8 cellular contexts compared by ENCODE assay signal in genomic region chr13:19862511-19863313, GRCh38. TPM values are rescaled to one million over a fixed set of nuclear protein-coding genes. Genes with fewer than 3 reads are reported as not detected.
DNase-seq lines count a peak whose midpoint lies in the region; ATAC-seq, FAIRE-seq and TF ChIP-seq lines count a peak whose summit lies in the region.

No MANE protein-coding gene starts in this region.

- 2% methylated on average over 25 of the region's 65 CpGs for WGBS in prostate gland

- H3K27ac ChIP-seq in SJCRH30 (peak overlapping the region; percentile 71), prostate gland (peak overlapping the region; percentile 97 to 99), uterus (peak overlapping the region; percentile 97 to 99)

- no peak for TF ChIP-seq POLR2A in GM12891 (IDR thresholded peaks at IDR 0.05; ENCODE audit: low read depth, low read length)
- TF ChIP-seq POLR2A in prostate gland (IDR thresholded peaks at IDR 0.05) = no peak
- no peak for TF ChIP-seq POLR2A in uterus (IDR thresholded peaks at IDR 0.05)

- H3K9me3 ChIP-seq in SJCRH30 (replicated peaks) (no peaks in the 10 kb centered on the region), prostate gland (no peaks in the 10 kb centered on the region), uterus (no peaks in the 10 kb centered on the region)

- DNase-seq in GM12891 (ENCODE audit: insufficient read length, low spot score) (peak; percentile 21), SJCRH30 (peak; percentile 58 to 75), left cardiac atrium (peak; percentile 30), prostate gland (ENCODE audit: low spot score) (peak; percentile 19), uterus (peak; percentile 16 to 31), epidermal melanocyte (ENCODE audit: insufficient read length, low spot score) (no peak)
- DNase-seq in activated naive CD8-positive, alpha-beta T cell treated with anti-CD3 and anti-CD28 coated beads for 36 hours = peak; percentile 46

- peak; percentile 2 for ATAC-seq in HG02885 (IDR thresholded peaks at IDR 0.05; ENCODE audit: poor library complexity, unreplicated experiment)
- peak in 1 of 2 donors; percentile 4 for ATAC-seq in left cardiac atrium

- peak overlapping the region; percentile 96 for H3K4me3 Mint-ChIP-seq in activated naive CD8-positive, alpha-beta T cell treated with anti-CD3 and anti-CD28 coated beads for 36 hours

- TF ChIP-seq CTCF in prostate gland (IDR thresholded peaks at IDR 0.05) (no peak), uterus (IDR thresholded peaks at IDR 0.05) (no peak)

- no peaks in the 10 kb centered on the region for H3K27me3 ChIP-seq in SJCRH30
- no peaks in the 10 kb centered on the region for H3K27me3 ChIP-seq in prostate gland (replicated peaks; ENCODE audit: insufficient read depth)
- no peaks in the 10 kb centered on the region for H3K27me3 ChIP-seq in uterus

- H3K4me3 ChIP-seq in SJCRH30 (peak overlapping the region; percentile 76), prostate gland (peak overlapping the region; percentile 86 to 90), uterus (peak overlapping the region; percentile 73 to 99)

- H3K9me3 Mint-ChIP-seq in activated naive CD8-positive, alpha-beta T cell treated with anti-CD3 and anti-CD28 coated beads for 36 hours = no peaks in the 10 kb centered on the region

- peak overlapping the region; percentile 98 for H3K27ac Mint-ChIP-seq in activated naive CD8-positive, alpha-beta T cell treated with anti-CD3 and anti-CD28 coated beads for 36 hours

- peaks cover 41% of the 10 kb centered on the region for H3K36me3 Mint-ChIP-seq in activated naive CD8-positive, alpha-beta T cell treated with anti-CD3 and anti-CD28 coated beads for 36 hours

- peaks cover 27% of the 10 kb centered on the region for H3K4me1 Mint-ChIP-seq in activated naive CD8-positive, alpha-beta T cell treated with anti-CD3 and anti-CD28 coated beads for 36 hours

- H3K36me3 ChIP-seq in SJCRH30 (peaks cover 5% of the 10 kb centered on the region; the same call in 1 of the 2 replicates), prostate gland (no peaks in the 10 kb centered on the region), uterus (no peaks in the 10 kb centered on the region)

- intact Hi-C loops in left cardiac atrium (cut with DNase I) (loop anchor here in 1 of 2 donors (5.0 to 10.0 kb wide), 2 partner anchors 78 to 95 kb away; partner anchors contain the start of genes PSPC1 and ZMYM2), prostate gland (cut with DNase I) (loop anchor here (5.0 kb wide), 3 partner anchors 80 to 230 kb away; partner anchors contain the start of genes MPHOSPH8, PSPC1 and ZMYM2), uterus (cut with DNase I; ENCODE audit: low total_unique reads) (loop anchor here (10.0 kb wide), 1 partner anchor 78 kb away; the partner anchor contains the start of gene PSPC1)

- H3K27me3 Mint-ChIP-seq in activated naive CD8-positive, alpha-beta T cell treated with anti-CD3 and anti-CD28 coated beads for 36 hours = no peaks in the 10 kb centered on the region

- peaks cover 6% of the 10 kb centered on the region for H3K4me1 ChIP-seq in SJCRH30
- H3K4me1 ChIP-seq in prostate gland (replicated peaks) = no peaks in the 10 kb centered on the region
- peaks cover 6 to 7% of the 10 kb centered on the region in 2 donors for H3K4me1 ChIP-seq in uterus

- peak; percentile 80 for FAIRE-seq in GM12891 (lab: Jason Lieb, UNC)

TF ChIP-seq in GM12891, 5 proteins besides CTCF, POLR2A, EP300 and RAD21:
- TF ChIP-seq POU2F2 (IDR thresholded peaks at IDR 0.05; ENCODE audit: low read depth, low read length) (no peak), SPI1 (IDR thresholded peaks at IDR 0.05; ENCODE audit: low read depth, low read length) (no peak), POLR2AphosphoS5 (IDR thresholded peaks at IDR 0.05; ENCODE audit: low read depth, low read length) (no peak), PAX5 (IDR thresholded peaks at IDR 0.05; ENCODE audit: insufficient read depth, low read length, severe bottlenecking) (no peak), TAF1 (IDR thresholded peaks at IDR 0.05; ENCODE audit: low read depth, low read length) (no peak)

RNA-seq across cellular contexts. Expression of gene ZMYM5, which starts 0.7 kb away (rescaled TPM):
- polyA plus RNA-seq in GM12891 (2012; ENCODE audit: low read depth, missing spikeins) = 9.2 TPM
- total RNA-seq in SJCRH30 (2014; rRNA removed; shearing (Covaris generic)) = 14.1 and 18.7 TPM in 2 replicates
- total RNA-seq in activated naive CD8-positive, alpha-beta T cell treated with anti-CD3 and anti-CD28 coated beads for 36 hours = 10 to 100 TPM; 11.0 to 13.7 TPM
- total RNA-seq in left cardiac atrium (1 to 10 TPM; 6.4 to 8.7 TPM), prostate gland (10 to 100 TPM; 19.6 to 21.5 TPM), uterus (10 to 100 TPM in 3 of 4 donors, 1 to 10 TPM in 1; 6.7 to 39.5 (median 25.4) TPM)
